ENCODE assay signal across 16 cellular contexts in the genomic region with DNA sequence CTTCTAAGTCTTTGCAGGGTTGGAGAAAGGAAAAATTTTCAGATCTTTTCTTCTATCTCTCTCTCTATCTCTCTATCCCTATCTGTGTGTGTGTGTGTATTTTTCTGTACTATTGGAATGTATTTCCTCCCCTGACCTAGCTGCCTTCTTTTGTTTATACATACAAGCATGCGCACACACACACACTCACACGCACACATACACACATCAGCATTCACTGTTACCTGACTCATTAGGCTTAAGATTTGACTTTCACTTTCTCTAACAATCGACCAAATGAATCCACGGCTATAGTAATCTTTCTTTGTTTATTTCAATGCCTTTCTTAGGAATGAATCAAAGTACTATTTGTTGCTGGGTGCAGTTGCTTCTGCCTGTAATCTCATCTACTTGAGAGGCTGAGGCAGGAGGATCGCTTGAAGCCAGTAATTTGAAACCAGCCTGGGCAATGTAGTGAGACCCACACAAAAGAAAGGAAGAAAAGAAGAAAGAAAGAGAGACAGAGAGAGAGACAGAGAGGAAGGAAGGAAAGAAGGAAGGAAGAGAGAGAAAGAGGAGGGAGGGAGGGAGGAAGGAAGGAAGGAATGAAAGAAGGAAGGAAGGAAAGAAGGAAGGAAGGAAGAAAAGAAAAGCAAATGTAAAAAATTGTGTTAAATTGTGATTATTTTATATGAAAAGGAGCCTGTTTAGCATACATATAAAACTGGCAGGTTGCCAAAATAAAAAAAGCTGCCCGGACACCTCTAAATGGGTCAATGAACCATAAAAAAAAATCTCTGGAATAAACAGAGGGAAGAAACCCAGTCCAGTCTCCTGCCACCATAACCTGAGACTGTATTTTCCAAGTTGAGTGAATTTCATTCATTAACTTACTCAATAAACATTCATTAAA.
A peak's percentile ranks its signal among the peaks of the same experiment; 100 is the strongest.
DNase-seq lines count a peak whose midpoint lies in the region; ATAC-seq and TF ChIP-seq lines count a peak whose summit lies in the region.
"Had no signal": no experiment of that assay in that cellular context is flagged by ENCODE, and none has a peak within 500 bp of the region (broad histone marks: within the 10 kb centered on the region; RNA-seq: fewer than 3 reads in every experiment).

No MANE protein-coding gene starts in this region.

- intact Hi-C loops in mucosa of descending colon (cut with DNase I, micrococcal nuclease) = no loop called here

- H3K27ac ChIP-seq in duodenal mucosa (ENCODE audit: low read depth, low read length) = no peak overlapping the region
- no peak overlapping the region for H3K27ac ChIP-seq in WERI-Rb-1
- H3K27ac ChIP-seq: brain microvascular endothelial cell, heart left ventricle, RWPE1 had no signal

- H3K4me3 ChIP-seq in MG63 (peak overlapping the region; percentile 10; the same call in 1 of the 2 replicates), duodenal mucosa (ENCODE audit: low read depth in 1 of 2, low read length in 2 of 2) (peak overlapping the region; percentile 42 to 51), mucosa of descending colon (no peak overlapping the region), WERI-Rb-1 (ENCODE audit: low read depth, low read length) (no peak overlapping the region)
- H3K4me3 ChIP-seq: heart left ventricle had no signal

- H3K36me3 ChIP-seq in MG63 = no peaks in the 10 kb centered on the region
- H3K36me3 ChIP-seq in duodenal mucosa (ENCODE audit: control insufficient read depth in 1 of 2, insufficient read depth in 2 of 2, low read length in 2 of 2) = no peaks in the 10 kb centered on the region
- H3K36me3 ChIP-seq in mucosa of descending colon (ENCODE audit: low read depth) = no peaks in the 10 kb centered on the region
- no peaks in the 10 kb centered on the region for H3K36me3 ChIP-seq in WERI-Rb-1
- H3K36me3 ChIP-seq: brain microvascular endothelial cell, heart left ventricle had no signal

- no peaks in the 10 kb centered on the region for H3K27me3 ChIP-seq in MG63
- no peaks in the 10 kb centered on the region for H3K27me3 ChIP-seq in duodenal mucosa (ENCODE audit: control insufficient read depth in 1 of 2, insufficient read depth in 2 of 2, low read length in 2 of 2)
- no peaks in the 10 kb centered on the region for H3K27me3 ChIP-seq in WERI-Rb-1 (ENCODE audit: insufficient read depth, low read depth, severe bottlenecking)
- H3K27me3 ChIP-seq: brain microvascular endothelial cell, heart left ventricle had no signal

- peak; percentile 84 for ATAC-seq in mucosa of descending colon
- ATAC-seq: heart left ventricle; stimulated activated naive CD8-positive, alpha-beta T cell treated with anti-CD3 and anti-CD28 coated beads, Interleukin-15, amount 100 ng/mL, for 72 hours had no signal

- H3K9me3 ChIP-seq in MG63 (no peaks in the 10 kb centered on the region), duodenal mucosa (ENCODE audit: control insufficient read depth in 1 of 2, low read length in 2 of 2) (no peaks in the 10 kb centered on the region), mucosa of descending colon (no peaks in the 10 kb centered on the region), WERI-Rb-1 (ENCODE audit: severe bottlenecking) (no peaks in the 10 kb centered on the region)
- H3K9me3 ChIP-seq: heart left ventricle had no signal

- DNase-seq in Daoy (ENCODE audit: low read depth) = peak; percentile 69
- peak; percentile 60 for DNase-seq in MG63
- DNase-seq in mucosa of descending colon = peak in 1 of 3 donors; percentile 79
- no peak for DNase-seq in WERI-Rb-1
- no peak for DNase-seq in GM19238 (ENCODE audit: insufficient read length, low spot score)
- DNase-seq in D341Med (ENCODE audit: low spot score) = no peak
- no peak for DNase-seq in hippocampal formation (lab: John Stamatoyannopoulos, UW)
- DNase-seq: brain microvascular endothelial cell; CD4-positive, CD25-positive, alpha-beta regulatory T cell; endodermal cell; heart left ventricle; NCI-H1436; NCI-H526 treated with DMSO at 0.1 percent for 48 hours; stimulated activated naive CD8-positive, alpha-beta T cell treated with anti-CD3 and anti-CD28 coated beads, Interleukin-15, amount 100 ng/mL, for 72 hours had no signal

- no peak for TF ChIP-seq CTCF in mucosa of descending colon (IDR thresholded peaks at IDR 0.05)
- no peak for TF ChIP-seq CTCF in WERI-Rb-1 (IDR thresholded peaks at IDR 0.05; ENCODE audit: low read depth, low read length)

- H3K4me1 ChIP-seq in duodenal mucosa (ENCODE audit: control insufficient read depth in 1 of 2, insufficient read depth in 2 of 2, low read length in 2 of 2) = peaks cover 4 to 8% of the 10 kb centered on the region in 2 donors
- peaks cover 14% of the 10 kb centered on the region for H3K4me1 ChIP-seq in mucosa of descending colon (ENCODE audit: low read depth)
- H3K4me1 ChIP-seq: heart left ventricle had no signal

- no peak overlapping the region for H3K9ac ChIP-seq in duodenal mucosa (ENCODE audit: low read depth in 1 of 2, low read length in 2 of 2)

Comparison
In these comparisons a context has a peak if more than half of its experiments do, and no peak if none do; other contexts are left out.
1. DNase-seq: peak in Daoy (single experiment) and MG63 (single experiment); none in WERI-Rb-1 (single experiment), GM19238 (single experiment), D341Med (single experiment) and hippocampal formation (0 of 2).
2. H3K4me3 ChIP-seq: peak in MG63 (single experiment) and duodenal mucosa (2 of 2); none in mucosa of descending colon (single experiment) and WERI-Rb-1 (single experiment).